1 cellular context compared by ENCODE assay signal in genomic region chr6:37314803-37315515, GRCh38.
TF ChIP-seq lines count a peak whose summit lies in the region.

No MANE protein-coding gene starts in this region.

TF ChIP-seq in K562, 482 proteins besides CTCF, POLR2A, EP300 and RAD21 (continued from another document and continues in another):
- TF ChIP-seq ZNF518B (CRISPR knock-in tag; IDR thresholded peaks at IDR 0.05) (no peak), IRF2 (CRISPR knock-in tag; IDR thresholded peaks at IDR 0.05) (no peak), ZNF79 (CRISPR knock-in tag; IDR thresholded peaks at IDR 0.05; ENCODE audit: low read depth) (no peak), ZNF263 (CRISPR knock-in tag; IDR thresholded peaks at IDR 0.05; ENCODE audit: borderline replicate concordance) (peak; percentile 80; the same call in 1 of the 2 replicates), ATF7 (IDR thresholded peaks at IDR 0.05) (peak; percentile 93), KLF6 (CRISPR knock-in tag; IDR thresholded peaks at IDR 0.05; ENCODE audit: borderline replicate concordance) (peak; percentile 82; the same call in 1 of the 2 replicates), HMG20A (CRISPR knock-in tag; conservative IDR thresholded peaks at IDR 0.05) (no peak), ZBTB49 (CRISPR knock-in tag; IDR thresholded peaks at IDR 0.05; ENCODE audit: borderline replicate concordance) (no peak), ZKSCAN8 (CRISPR knock-in tag; IDR thresholded peaks at IDR 0.05) (no peak), SRF (CRISPR knock-in tag; IDR thresholded peaks at IDR 0.05) (no peak; a peak in 1 of 4 replicates), DPF2 (IDR thresholded peaks at IDR 0.05) (peak; percentile 99), DNMT1 (IDR thresholded peaks at IDR 0.05) (no peak), MLX (CRISPR knock-in tag; conservative IDR thresholded peaks at IDR 0.05) (no peak), ZNF23 (CRISPR knock-in tag; IDR thresholded peaks at IDR 0.05) (no peak; the same call in 1 of the 2 replicates), GATA2 (CRISPR knock-in tag; IDR thresholded peaks at IDR 0.05) (peak; percentile 98), ZNF609 (CRISPR knock-in tag; IDR thresholded peaks at IDR 0.05; ENCODE audit: borderline replicate concordance) (peak; percentile 28; the same call in 1 of the 2 replicates), JUN (IDR thresholded peaks at IDR 0.05; ENCODE audit: borderline replicate concordance, low read depth, low read length) (peak; percentile 91), JUN (CRISPR knock-in tag; IDR thresholded peaks at IDR 0.05; ENCODE audit: borderline replicate concordance) (no peak; the same call in 1 of the 2 replicates), ZNF584 (CRISPR knock-in tag; IDR thresholded peaks at IDR 0.05; ENCODE audit: low read depth) (peak; percentile 92), PBX2 (CRISPR knock-in tag; IDR thresholded peaks at IDR 0.05; ENCODE audit: low read depth) (peak; percentile 98), PBX2 (tag; conservative IDR thresholded peaks at IDR 0.05; ENCODE audit: low read depth) (peak; percentile 99), E2F8 (IDR thresholded peaks at IDR 0.05; ENCODE audit: low read depth, partially characterized antibody) (peak; percentile 85), POLR2AphosphoS5 (IDR thresholded peaks at IDR 0.05; ENCODE audit: control insufficient read depth, insufficient read depth, low read depth, low read length) (peak; percentile 98), ZNF717 (CRISPR knock-in tag; IDR thresholded peaks at IDR 0.05) (no peak), NBN (IDR thresholded peaks at IDR 0.05; ENCODE audit: low read depth) (peak; percentile 99), HINFP (tag; conservative IDR thresholded peaks at IDR 0.05; ENCODE audit: low read depth) (peak; percentile 30; the same call in 1 of the 2 replicates), SNAPC5 (CRISPR knock-in tag; IDR thresholded peaks at IDR 0.05) (no peak), RHOXF2B (CRISPR knock-in tag; conservative IDR thresholded peaks at IDR 0.05) (0 out of 2 replicates have a peak, but pooled peaks have one; percentile 85), MCM5 (IDR thresholded peaks at IDR 0.05; ENCODE audit: low read depth) (no peak), RBM25 (IDR thresholded peaks at IDR 0.05; ENCODE audit: low read depth, low read length, severe bottlenecking) (no peak), TCF7L2 (IDR thresholded peaks at IDR 0.05; ENCODE audit: low read depth, low read length) (no peak), XRCC4 (IDR thresholded peaks at IDR 0.05; ENCODE audit: extremely low read depth, insufficient read depth, insufficient read length) (no peak), ZNF449 (CRISPR knock-in tag; IDR thresholded peaks at IDR 0.05) (no peak), MTA2 (IDR thresholded peaks at IDR 0.05; ENCODE audit: low read depth) (peak; percentile 99), ZNF140 (CRISPR knock-in tag; IDR thresholded peaks at IDR 0.05) (no peak), PKNOX1 (IDR thresholded peaks at IDR 0.05) (peak; percentile 98), NFXL1 (CRISPR knock-in tag; IDR thresholded peaks at IDR 0.05) (no peak)
